In the genomic region with DNA sequence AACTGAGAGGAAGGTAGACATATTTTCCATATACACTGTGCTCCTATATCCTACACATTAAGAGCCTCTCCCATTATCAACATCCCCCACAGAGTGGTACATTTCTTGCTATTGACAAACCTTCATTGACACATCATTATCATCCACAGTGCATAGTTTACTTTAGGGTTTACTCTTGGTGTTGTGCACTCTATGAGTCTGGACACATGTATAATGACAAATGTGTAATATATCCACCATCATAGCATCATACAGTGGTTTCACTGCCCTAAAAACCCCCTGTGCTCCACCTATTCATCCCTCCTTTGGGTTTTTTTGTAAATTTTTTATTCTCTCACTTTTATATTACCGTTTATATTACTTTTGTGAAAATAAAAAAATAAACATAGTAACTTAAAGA, we compare ENCODE assay signal across 26 cellular contexts. TPM values are rescaled to one million over a fixed set of nuclear protein-coding genes. Genes with fewer than 3 reads are reported as not detected.
DNase-seq lines count a peak whose midpoint lies in the region; ATAC-seq, FAIRE-seq and TF ChIP-seq lines count a peak whose summit lies in the region.
"Had no signal": no experiment of that assay in that cellular context is flagged by ENCODE, and none has a peak within 500 bp of the region (broad histone marks: within the 10 kb centered on the region; RNA-seq: fewer than 3 reads in every experiment).

No MANE protein-coding gene starts in this region.

- peak; percentile 20 for ATAC-seq in GM21381 (IDR thresholded peaks at IDR 0.05; ENCODE audit: unreplicated experiment)
- ATAC-seq in HG03342 (IDR thresholded peaks at IDR 0.05; ENCODE audit: unreplicated experiment), result peak; percentile 31
- ATAC-seq in GM12878, result peak; percentile 63
- ATAC-seq: esophagus mucosa had no signal

- POLR2A ChIA-PET in GM12878 (lab: Charles Lee), result interaction anchor here (1.4 to 3.7 kb wide), 5 partner anchors 35 to 58 kb away, joined by 3 to 25 read pairs (median 9); no protein-coding TSS in a partner anchor

- no peak for TF ChIP-seq EP300 in GM12878 (IDR thresholded peaks at IDR 0.05; ENCODE audit: borderline replicate concordance in 1 of 2, control insufficient read depth in 1 of 2, low read depth in 2 of 2, low read length in 2 of 2)

- H4K20me1 ChIP-seq in GM12878 (ENCODE audit: control insufficient read depth, insufficient read depth), result no peaks in the 10 kb centered on the region

- H3K9me3 ChIP-seq in GM12878 (replicated peaks; ENCODE audit: control insufficient read depth, insufficient read depth, low read length), result no peaks in the 10 kb centered on the region; the same call in 2 of the 3 replicates
- H3K9me3 ChIP-seq: BE2C, SK-N-SH, spleen, upper lobe of left lung had no signal

- no TSS peak for BruUV-seq in GM12878 (replicated peaks; lab: Mats Ljungman, UMichigan)

- H3K27me3 Mint-ChIP-seq in activated naive CD8-positive, alpha-beta T cell treated with anti-CD3 and anti-CD28 coated beads for 36 hours, result peaks cover 3% of the 10 kb centered on the region
- no peaks in the 10 kb centered on the region for H3K27me3 Mint-ChIP-seq in endothelial cell (ENCODE audit: unreplicated experiment)
- H3K27me3 Mint-ChIP-seq: naive B cell had no signal

- WGBS in GM12878 (ENCODE audit: insufficient coverage, insufficient replicate concordance, low lambda C conversion rate, missing lambda C conversion rate), result 0% methylated on average over 1 of the region's 1 CpG

- peak overlapping the region; percentile 24; the same call in 1 of the 2 replicates for H2AFZ ChIP-seq in GM12878 (ENCODE audit: control insufficient read depth, low read depth, low read length)

- H3K4me1 Mint-ChIP-seq in activated naive CD8-positive, alpha-beta T cell treated with anti-CD3 and anti-CD28 coated beads for 36 hours, result peaks cover 5% of the 10 kb centered on the region
- H3K4me1 Mint-ChIP-seq in endothelial cell (ENCODE audit: unreplicated experiment), result no peaks in the 10 kb centered on the region
- H3K4me1 Mint-ChIP-seq: naive B cell had no signal

- H3K36me3 ChIP-seq in GM12878 (ENCODE audit: control insufficient read depth in 2 of 2, insufficient read depth in 2 of 2, low read length in 1 of 2), result no peaks in the 10 kb centered on the region
- H3K36me3 ChIP-seq: BE2C, brain microvascular endothelial cell, spleen, upper lobe of left lung had no signal

- peak overlapping the region; percentile 58 for H3K4me2 ChIP-seq in GM12878 (ENCODE audit: control insufficient read depth, insufficient read depth)
- H3K4me2 ChIP-seq: SK-N-SH had no signal

- SMC1A ChIA-PET in GM12878 (lab: Charles Lee; ENCODE audit: uncharacterized antibody, unreplicated experiment), result interaction anchor here (0.7 to 5.9 kb wide), 15 partner anchors 9 to 882 kb away, joined by 3 to 114 read pairs (median 5); no protein-coding TSS in a partner anchor

- no peaks in the 10 kb centered on the region for H3K9me3 Mint-ChIP-seq in activated naive CD8-positive, alpha-beta T cell treated with anti-CD3 and anti-CD28 coated beads for 36 hours
- H3K9me3 Mint-ChIP-seq in endothelial cell (ENCODE audit: unreplicated experiment), result no peaks in the 10 kb centered on the region
- H3K9me3 Mint-ChIP-seq: activated naive CD4-positive, alpha-beta T cell treated with anti-CD3 and anti-CD28 coated beads, Interleukin-2, amount 50 U/mL, for 72 hours had no signal

- H3K27me3 ChIP-seq in GM12878 (replicated peaks in 1 of 2; ENCODE audit: control insufficient read depth in 2 of 2, insufficient read depth in 2 of 2, low read length in 1 of 2), result no peaks in the 10 kb centered on the region
- H3K27me3 ChIP-seq: BE2C, brain microvascular endothelial cell, spleen, upper lobe of left lung had no signal

- RAD21 ChIA-PET in GM12878 (lab: Charles Lee; ENCODE audit: unreplicated experiment), result interaction anchor here (0.7 to 5.5 kb wide), 9 partner anchors 27 to 863 kb away, joined by 3 to 171 read pairs (median 7); no protein-coding TSS in a partner anchor

- H3K4me3 ChIP-seq in GM12878, result no peak overlapping the region
- H3K4me3 ChIP-seq: lung, spleen, upper lobe of left lung had no signal

- CTCF ChIA-PET in GM12878 (lab: Yijun Ruan, JAX), result interaction anchor here (0.6 to 3.6 kb wide), 10 partner anchors 10 to 883 kb away, joined by 3 to 26 read pairs (median 6); partner anchors contain the start of gene DBR1

- DNase-seq in DMS53 (lab: John Stamatoyannopoulos, UW) (peak; percentile 53), DMS53 treated with DMSO at 0.1 percent for 48 hours (lab: John Stamatoyannopoulos, UW; ENCODE audit: unreplicated experiment) (no peak), GM12878 (ENCODE audit: low read depth, low spot score) (no peak), endothelial cell (ENCODE audit: low spot score) (no peak)
- no peak for DNase-seq in activated CD8-positive, alpha-beta memory T cell treated with anti-CD3 and anti-CD28 coated beads, Interleukin-2, amount 50 U/mL, for 48 hours
- DNase-seq in activated naive CD8-positive, alpha-beta T cell treated with anti-CD3 and anti-CD28 coated beads for 36 hours, result no peak
- DNase-seq: BE2C; brain microvascular endothelial cell; HCEC 1CT; naive B cell; NCI-H1694 treated with DMSO at 0.1 percent for 48 hours; posterior cingulate gyrus; SK-N-SH; spleen; stimulated activated naive CD4-positive, alpha-beta T cell had no signal

- in situ Hi-C loops in GM12878 (cut with MboI), result no loop called here

- intact Hi-C loops in GM12878 (cut with micrococcal nuclease; ENCODE audit: unreplicated experiment), result loop anchor here (1.0 to 2.0 kb wide), 3 partner anchors 37 to 657 kb away; no protein-coding TSS in a partner anchor

- H3K79me2 ChIP-seq in GM12878 (ENCODE audit: control insufficient read depth, insufficient read depth, low read length), result no peaks in the 10 kb centered on the region

- H3K36me3 Mint-ChIP-seq in activated naive CD8-positive, alpha-beta T cell treated with anti-CD3 and anti-CD28 coated beads for 36 hours, result no peaks in the 10 kb centered on the region
- H3K36me3 Mint-ChIP-seq in endothelial cell (ENCODE audit: low read depth, unreplicated experiment), result no peaks in the 10 kb centered on the region
- H3K36me3 Mint-ChIP-seq: naive B cell had no signal

- no peak overlapping the region for H3K9ac ChIP-seq in GM12878 (ENCODE audit: control insufficient read depth, insufficient read depth, low read length)
- H3K9ac ChIP-seq: SK-N-SH had no signal

- peaks cover 11% of the 10 kb centered on the region for H3K4me1 ChIP-seq in GM12878 (ENCODE audit: control insufficient read depth, insufficient read depth, low read length)
- H3K4me1 ChIP-seq: BE2C, spleen, upper lobe of left lung had no signal

- no peak for FAIRE-seq in GM12878 (lab: Jason Lieb, UNC)
- FAIRE-seq: D721Med, RCC 7860 had no signal

- no peak overlapping the region for H3K4me3 Mint-ChIP-seq in activated naive CD8-positive, alpha-beta T cell treated with anti-CD3 and anti-CD28 coated beads for 36 hours
- no peak overlapping the region for H3K4me3 Mint-ChIP-seq in endothelial cell (ENCODE audit: unreplicated experiment)
- H3K4me3 Mint-ChIP-seq: naive B cell had no signal

- H3K27ac ChIP-seq in GM12878 (ENCODE audit: control insufficient read depth, insufficient read depth), result peak overlapping the region; percentile 79
- H3K27ac ChIP-seq: 22Rv1, brain microvascular endothelial cell, spleen, upper lobe of left lung had no signal

- TF ChIP-seq RAD21 in GM12878 (IDR thresholded peaks at IDR 0.05; ENCODE audit: insufficient read depth, low read depth, low read length), result no peak

- H3K27ac Mint-ChIP-seq in activated naive CD8-positive, alpha-beta T cell treated with anti-CD3 and anti-CD28 coated beads for 36 hours, result no peak overlapping the region
- no peak overlapping the region for H3K27ac Mint-ChIP-seq in endothelial cell (ENCODE audit: unreplicated experiment)
- H3K27ac Mint-ChIP-seq: activated naive CD4-positive, alpha-beta T cell treated with anti-CD3 and anti-CD28 coated beads, Interleukin-2, amount 50 U/mL, for 72 hours; naive B cell had no signal

- no peak for TF ChIP-seq POLR2A in GM12878 (IDR thresholded peaks at IDR 0.05; ENCODE audit: low read depth, low read length)

- no peak for TF ChIP-seq CTCF in GM12878 (IDR thresholded peaks at IDR 0.05 in 2 of 3, conservative IDR thresholded peaks at IDR 0.05 in 1 of 3; ENCODE audit: control insufficient read depth in 2 of 3, extremely low read depth in 1 of 3, insufficient read depth in 1 of 3, low read depth in 3 of 3, low read length in 3 of 3)
- no peak for TF ChIP-seq CTCF in endothelial cell (IDR thresholded peaks at IDR 0.05; ENCODE audit: unreplicated experiment)

TF ChIP-seq in GM12878, 131 proteins besides CTCF, POLR2A, EP300 and RAD21 (continues in another document):
- TF ChIP-seq HDAC2 (IDR thresholded peaks at IDR 0.05) (no peak), IRF4 (IDR thresholded peaks at IDR 0.05; ENCODE audit: low read depth, low read length) (no peak), CHD4 (IDR thresholded peaks at IDR 0.05) (no peak), ATF7 (IDR thresholded peaks at IDR 0.05; ENCODE audit: low read depth) (no peak), NFYA (IDR thresholded peaks at IDR 0.05; ENCODE audit: borderline replicate concordance, low read depth, low read length) (no peak)

RNA-seq across cellular contexts. Expression of gene CLDN18, which starts 22.2 kb away (rescaled TPM):
- total RNA-seq in GM12878 (2013; cell fraction: nucleolus; rRNA removed), result not detected in 2 replicates
- total RNA-seq in GM12878 (2014; rRNA removed) (0.11 and 0.22 TPM in 2 replicates), GM12878 (2014; rRNA removed; fragmentation: Illumina TruSeq; extraction: Trizol) (0.18 TPM in 2 replicates), GM12878 (2021) (0.26 and 0.32 TPM in 2 replicates), endothelial cell (ENCODE audit: unreplicated experiment) (not detected)
- not detected for polyA plus RNA-seq in GM12878 (2011; ENCODE audit: low read depth)
- polyA plus RNA-seq in GM12878 (2011; rRNA removed) (0.18 and 0.23 TPM in 2 replicates), GM12878 (2014; fragmentation: Illumina TruSeq; extraction: Trizol) (0.13 and 0.21 TPM in 2 replicates), GM12878 (2014; fragmentation: Nextera tagmentation; extraction: Ambion mirVana) (under 1 TPM; 0.05 to 0.09 TPM), GM12878 (2014; rRNA removed) (0.04 and 0.18 TPM in 2 replicates), GM12878 (2016; fragmentation: Nextera tagmentation; extraction: Ambion mirVana) (under 1 TPM in 1 of 2 experiments, not detected in 1; 0.28 TPM)
- polyA plus RNA-seq in GM12878 (2011; cell fraction: cytosol; rRNA removed), result 0.03 and 0.08 TPM in 2 replicates
- 0.06 TPM in 2 replicates for polyA plus RNA-seq in GM12878 (2011; cell fraction: nucleus; rRNA removed)
- 0.07 TPM in 1 of 2 replicates, not detected in the other for polyA plus RNA-seq in GM12878 (2012)
- 0.22 and 0.36 TPM in 2 replicates for polyA minus RNA-seq in GM12878 (2011; rRNA and poly(A)+ RNA removed)
- 0.27 TPM in 1 of 2 replicates, not detected in the other for polyA minus RNA-seq in GM12878 (2011; cell fraction: cytosol; rRNA and poly(A)+ RNA removed)
- 0.12 TPM in 1 of 2 replicates, not detected in the other for polyA minus RNA-seq in GM12878 (2011; cell fraction: nucleus; rRNA and poly(A)+ RNA removed)
- total RNA-seq in activated naive CD8-positive, alpha-beta T cell treated with anti-CD3 and anti-CD28 coated beads for 36 hours, result not detected
- total RNA-seq: activated naive CD4-positive, alpha-beta T cell treated with anti-CD3 and anti-CD28 coated beads, Interleukin-2, amount 50 U/mL, for 72 hours; dermis microvascular lymphatic vessel endothelial cell; esophagus mucosa; glomerular endothelial cell; spleen had no signal
- polyA plus RNA-seq: SK-N-SH, spleen had no signal
